14 cellular contexts compared by ENCODE assay signal in the genomic region with DNA sequence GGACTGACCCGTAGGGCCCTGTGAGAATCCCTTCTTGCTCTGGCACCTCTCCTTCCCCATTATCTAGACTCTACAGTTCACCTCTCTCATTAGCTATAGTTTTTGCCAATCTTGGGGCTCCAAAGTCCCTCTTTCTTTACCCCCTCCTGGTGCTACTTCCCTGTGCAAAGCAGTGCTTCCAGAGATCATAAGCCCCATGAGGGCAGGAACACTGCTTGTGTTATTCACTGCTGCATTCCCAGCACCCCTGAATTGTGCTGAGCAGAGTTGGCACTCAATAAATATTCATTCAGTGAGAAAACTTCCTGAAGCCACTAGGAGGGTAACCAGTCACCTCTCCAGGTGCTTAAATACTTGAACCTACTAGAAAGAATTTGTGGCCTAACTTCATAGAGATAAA. TPM values are rescaled to one million over a fixed set of nuclear protein-coding genes. Genes with fewer than 3 reads are reported as not detected.
DNase-seq lines count a peak whose midpoint lies in the region; ATAC-seq and TF ChIP-seq lines count a peak whose summit lies in the region.
"Had no signal": no experiment of that assay in that cellular context is flagged by ENCODE, and none has a peak within 500 bp of the region (broad histone marks: within the 10 kb centered on the region; RNA-seq: fewer than 3 reads in every experiment).

No MANE protein-coding gene starts in this region.

- POLR2A ChIA-PET in CD4-positive, alpha-beta memory T cell (lab: Charles Lee; ENCODE audit: partially characterized antibody) = interaction anchor here (0.8 to 13.0 kb wide), 5 partner anchors 10 to 65 kb away, joined by 3 to 614 read pairs (median 47); partner anchors contain the start of gene SDE2

- no peak overlapping the region for H2AFZ ChIP-seq in OCI-LY1 (ENCODE audit: low read length)

- H3K4me1 ChIP-seq in CD4-positive, alpha-beta memory T cell (ENCODE audit: insufficient read depth, low read length) = peaks cover 24% of the 10 kb centered on the region
- H3K4me1 ChIP-seq in OCI-LY1 (ENCODE audit: insufficient read depth, low read length, severe bottlenecking) (peaks cover 22% of the 10 kb centered on the region), gastrocnemius medialis (peaks cover 17 to 22% of the 10 kb centered on the region in 2 donors)

- peaks cover 5% of the 10 kb centered on the region for H4K20me1 ChIP-seq in OCI-LY1 (ENCODE audit: insufficient read depth, low read length)

- CTCF ChIA-PET in CD4-positive, alpha-beta memory T cell (lab: Charles Lee; ENCODE audit: partially characterized antibody) = interaction anchor here (1.0 to 1.3 kb wide), 2 partner anchors 65 to 69 kb away, joined by 5 read pairs; no protein-coding TSS in a partner anchor

- no peaks in the 10 kb centered on the region for H3K9me3 ChIP-seq in CD4-positive, alpha-beta memory T cell (ENCODE audit: control insufficient read depth in 1 of 2, low read length in 2 of 2)
- H3K9me3 ChIP-seq in OCI-LY1 (ENCODE audit: low read length) (no peaks in the 10 kb centered on the region), gastrocnemius medialis (no peaks in the 10 kb centered on the region)

- in situ Hi-C loops in gastrocnemius medialis (cut with MboI; ENCODE audit: low sequenced_read_pairs in 4 of 4) = loop anchor here in 2 of 4 donors (10.0 kb wide), 2 partner anchors 64 to 124 kb away; partner anchors contain the start of gene ACBD3 (in 1 of the 2)

- TF ChIP-seq POLR2A in gastrocnemius medialis (IDR thresholded peaks at IDR 0.05) = no peak

- no peaks in the 10 kb centered on the region for H3F3A ChIP-seq in OCI-LY1 (ENCODE audit: insufficient read depth, low read length)

- H3K4me2 ChIP-seq in OCI-LY1 (ENCODE audit: low read length) = peak overlapping the region; percentile 99; the same call in 1 of the 2 replicates

- no peak overlapping the region; the same call in 1 of the 2 replicates for H3K9ac ChIP-seq in OCI-LY1 (ENCODE audit: low read length)

- intact Hi-C loops in CD4-positive, alpha-beta memory T cell (cut with micrococcal nuclease) = loop anchor here (5.0 kb wide), 2 partner anchors 178 to 1628 kb away; partner anchors contain the start of genes TMEM63A and WDR26
- intact Hi-C loops in gastrocnemius medialis (cut with DNase I; ENCODE audit: low total_unique reads) (loop anchor here (5.0 kb wide), 3 partner anchors 178 to 633 kb away; partner anchors contain the start of genes ENAH, LBR and TMEM63A), posterior vena cava (cut with DNase I) (loop anchor here in 1 of 2 donors (5.0 kb wide), 1 partner anchor 63 kb away; the partner anchor contains the start of gene SDE2)

- H3K4me3 ChIP-seq in CD4-positive, alpha-beta memory T cell (ENCODE audit: low read length in 2 of 2) = no peak overlapping the region
- H3K4me3 ChIP-seq in OCI-LY1 (ENCODE audit: low read depth, low read length, poor library complexity, severe bottlenecking) = no peak overlapping the region
- no peak overlapping the region for H3K4me3 ChIP-seq in gastrocnemius medialis
- H3K4me3 ChIP-seq: GM12878 had no signal

- H3K27me3 ChIP-seq in CD4-positive, alpha-beta memory T cell (ENCODE audit: insufficient read depth, low read length) = no peaks in the 10 kb centered on the region
- no peaks in the 10 kb centered on the region for H3K27me3 ChIP-seq in OCI-LY1 (ENCODE audit: insufficient read depth, low read length)
- no peaks in the 10 kb centered on the region for H3K27me3 ChIP-seq in gastrocnemius medialis

- peak overlapping the region in 3 of 8 donors; percentile 17 to 58 (median 26) for H3K4me3 Mint-ChIP-seq in CD4-positive, alpha-beta memory T cell
- peak overlapping the region in 3 of 5 donors; percentile 14 to 27 (median 21) for H3K4me3 Mint-ChIP-seq in immature natural killer cell

- ATAC-seq in gastrocnemius medialis = no peak
- ATAC-seq: activated CD4-positive, CD25-positive, alpha-beta regulatory T cell treated with anti-CD3 and anti-CD28 coated beads, Interleukin-2, amount 50 U/mL, for 24 hours; GM12878 had no signal

- peaks cover 25% of the 10 kb centered on the region for H3K79me2 ChIP-seq in OCI-LY1 (ENCODE audit: insufficient read depth, low read length)

- H3K9me2 ChIP-seq in OCI-LY1 (ENCODE audit: low read depth, low read length) = no peaks in the 10 kb centered on the region

- peak overlapping the region in 5 of 7 donors; percentile 93 to 98 (median 97) for H3K27ac Mint-ChIP-seq in CD4-positive, alpha-beta memory T cell
- H3K27ac Mint-ChIP-seq in immature natural killer cell = peak overlapping the region in 3 of 6 donors; percentile 40 to 96 (median 86)

- DNase-seq in CD4-positive, alpha-beta memory T cell = no peak
- DNase-seq in immature natural killer cell (no peak), gastrocnemius medialis (no peak), NCI-H2227 (lab: John Stamatoyannopoulos, UW; ENCODE audit: unreplicated experiment) (no peak), posterior vena cava (ENCODE audit: low spot score) (no peak)
- DNase-seq in stimulated activated CD4-positive, alpha-beta T cell treated with anti-CD3 and anti-CD28 coated beads, Interleukin-15, amount 100 ng/mL, for 24 hours = no peak
- DNase-seq: activated CD8-positive, alpha-beta memory T cell treated with anti-CD3 and anti-CD28 coated beads, Interleukin-2, amount 50 U/mL, for 48 hours; CD8-positive, alpha-beta memory T cell; KBM-7; NCI-H1417 treated with DMSO at 0.1 percent for 48 hours; NCI-H446 treated with DMSO at 0.1 percent for 48 hours had no signal

- peaks cover 18 to 42% (median 28%) of the 10 kb centered on the region in 4 donors for H3K4me1 Mint-ChIP-seq in CD4-positive, alpha-beta memory T cell
- H3K4me1 Mint-ChIP-seq in immature natural killer cell = peaks cover 25 to 34% of the 10 kb centered on the region in 2 donors

- H3K36me3 ChIP-seq in CD4-positive, alpha-beta memory T cell (ENCODE audit: insufficient read depth, low read length) = no peaks in the 10 kb centered on the region
- peaks cover 23% of the 10 kb centered on the region for H3K36me3 ChIP-seq in OCI-LY1 (ENCODE audit: insufficient read depth, low read length)
- H3K36me3 ChIP-seq in gastrocnemius medialis = peaks cover 0 to 16% of the 10 kb centered on the region in 2 donors

- H3K9me3 Mint-ChIP-seq in CD4-positive, alpha-beta memory T cell = no peaks in the 10 kb centered on the region
- no peaks in the 10 kb centered on the region for H3K9me3 Mint-ChIP-seq in immature natural killer cell
- H3K9me3 Mint-ChIP-seq: CD8-positive, alpha-beta memory T cell had no signal

- TF ChIP-seq CTCF in OCI-LY1 (IDR thresholded peaks at IDR 0.05; ENCODE audit: low read length) (no peak), gastrocnemius medialis (IDR thresholded peaks at IDR 0.05 in 4 of 5, conservative IDR thresholded peaks at IDR 0.05 in 1 of 5) (no peak)

- peaks cover 22 to 45% of the 10 kb centered on the region in 2 donors for H3K36me3 Mint-ChIP-seq in CD4-positive, alpha-beta memory T cell
- peaks cover 14 to 27% (median 15%) of the 10 kb centered on the region in 3 donors for H3K36me3 Mint-ChIP-seq in immature natural killer cell

- no peak overlapping the region for H3K27ac ChIP-seq in CD4-positive, alpha-beta memory T cell (ENCODE audit: low read depth, low read length)
- H3K27ac ChIP-seq in OCI-LY1 (ENCODE audit: low read depth, low read length, poor library complexity, severe bottlenecking) = no peak overlapping the region
- peak overlapping the region; percentile 7 to 99 (median 98) for H3K27ac ChIP-seq in gastrocnemius medialis

- peaks cover 0 to 2% of the 10 kb centered on the region in 2 donors for H3K27me3 Mint-ChIP-seq in CD4-positive, alpha-beta memory T cell
- peaks cover 14 to 27% (median 18%) of the 10 kb centered on the region in 3 donors for H3K27me3 Mint-ChIP-seq in immature natural killer cell (ENCODE audit: low read depth in 3 of 3)
- H3K27me3 Mint-ChIP-seq: CD8-positive, alpha-beta memory T cell had no signal

RNA-seq across cellular contexts. Expression of gene H3-3A, which starts 2.1 kb away (rescaled TPM):
- total RNA-seq in CD4-positive, alpha-beta memory T cell = 100 to 1,000 TPM; 391 to 397 TPM
- polyA plus RNA-seq in CD4-positive, alpha-beta memory T cell = 100 to 1,000 TPM; 639 to 695 TPM
- 1,000 to 10,000 TPM in 1 of 3 donors, 100 to 1,000 TPM in 2; 850 to 1,086 (median 967) TPM for polyA plus RNA-seq in immature natural killer cell
- total RNA-seq in gastrocnemius medialis (100 to 1,000 TPM; 163 to 289 (median 191) TPM), posterior vena cava (100 to 1,000 TPM; 303 to 370 TPM)

Comparison
In these comparisons a context has a peak if more than half of its experiments do, and no peak if none do; other contexts are left out.
1. H3K27ac ChIP-seq: peak in gastrocnemius medialis (4 of 4); none in CD4-positive, alpha-beta memory T cell (single experiment) and OCI-LY1 (single experiment).